ENCODE assay signal across 16 cellular contexts in genomic region chr14:92392726-92393125, GRCh38.
DNase-seq lines count a peak whose midpoint lies in the region; ATAC-seq and TF ChIP-seq lines count a peak whose summit lies in the region.
"Had no signal": no experiment of that assay in that cellular context is flagged by ENCODE, and none has a peak within 500 bp of the region (broad histone marks: within the 10 kb centered on the region; RNA-seq: fewer than 3 reads in every experiment).

No MANE protein-coding gene starts in this region.

- DNase-seq in NOMO-1 treated with DMSO at 0.1 percent for 48 hours (lab: John Stamatoyannopoulos, UW; ENCODE audit: unreplicated experiment) (peak; percentile 5), NOMO-1 (lab: John Stamatoyannopoulos, UW; ENCODE audit: unreplicated experiment in 2 of 2) (no peak), KBM-7 (peak; percentile 14), SJCRH30 (peak; percentile 9 to 22), islet precursor cell (peak; percentile 41), coronary artery (ENCODE audit: low spot score) (no peak), OCI-M2 (lab: John Stamatoyannopoulos, UW; ENCODE audit: unreplicated experiment) (no peak)
- DNase-seq: CD4-positive, alpha-beta memory T cell; H9; Kasumi-1; NCI-H1048; NCI-H187; NCI-H2171 treated with DMSO at 0.1 percent for 48 hours; PC-3; T-helper 1 cell had no signal

- in situ Hi-C loops in KBM-7 (cut with MboI; ENCODE audit: low pct_unique_long_range_greater_than_20kb, low sequenced_read_pairs) = no loop called here

- TF ChIP-seq CTCF in coronary artery (IDR thresholded peaks at IDR 0.05) = no peak

- H3K9me3 ChIP-seq in SJCRH30 (replicated peaks) = no peaks in the 10 kb centered on the region

- H3K27ac ChIP-seq in SJCRH30 (no peak overlapping the region), coronary artery (no peak overlapping the region)

- H3K4me3 ChIP-seq in SJCRH30 = no peak overlapping the region
- H3K4me3 ChIP-seq in coronary artery = no peak overlapping the region

- H3K27me3 ChIP-seq in SJCRH30 = no peaks in the 10 kb centered on the region

- H3K36me3 ChIP-seq in SJCRH30 = no peaks in the 10 kb centered on the region

- no peak for ATAC-seq in GM19455 (IDR thresholded peaks at IDR 0.05; ENCODE audit: unreplicated experiment)
- ATAC-seq: PC-3 had no signal

- H3K4me1 ChIP-seq in SJCRH30 = no peaks in the 10 kb centered on the region

Comparison
In these comparisons a context has a peak if more than half of its experiments do, and no peak if none do; other contexts are left out.
1. DNase-seq: peak in NOMO-1 treated with DMSO at 0.1 percent for 48 hours (single experiment), KBM-7 (single experiment), SJCRH30 (2 of 2) and islet precursor cell (single experiment); none in NOMO-1 (0 of 2), coronary artery (single experiment) and OCI-M2 (single experiment).